ENCODE assay signal across 1 cellular context in genomic region chr6:31192431-31193105, GRCh38.
TF ChIP-seq lines count a peak whose summit lies in the region.
"Not testable (repeated sequence)": the region's sequence is repeated elsewhere in the genome, so short reads cannot be mapped to it uniquely, and the experiment has no call there.

No MANE protein-coding gene starts in this region.

TF ChIP-seq in K562, 482 proteins besides CTCF, POLR2A, EP300 and RAD21:
- TF ChIP-seq JUND (IDR thresholded peaks at IDR 0.05; ENCODE audit: borderline replicate concordance, low read depth, low read length) (peak; percentile 10; the same call in 1 of the 2 replicates), YY1 (IDR thresholded peaks at IDR 0.05; ENCODE audit: borderline replicate concordance in 1 of 3, control insufficient read depth in 1 of 3, extremely low read depth in 1 of 3, insufficient read depth in 3 of 3, insufficient read length in 1 of 3, insufficient replicate concordance in 2 of 3, low read depth in 1 of 3, low read length in 2 of 3) (peak in 2 of 3 experiments; percentile 13 to 22), HCFC1 (IDR thresholded peaks at IDR 0.05; ENCODE audit: low read depth, low read length) (0 out of 2 replicates have a peak, but pooled peaks have one; percentile 15), ATF7 (IDR thresholded peaks at IDR 0.05) (0 out of 2 replicates have a peak, but pooled peaks have one; percentile 40), CTBP1 (IDR thresholded peaks at IDR 0.05; ENCODE audit: borderline replicate concordance) (peak; percentile 57; the same call in 1 of the 2 replicates), ARID2 (IDR thresholded peaks at IDR 0.05) (peak; percentile 94), MAZ (CRISPR knock-in tag; conservative IDR thresholded peaks at IDR 0.05 in 1 of 2, IDR thresholded peaks at IDR 0.05 in 1 of 2) (peak in 1 of 2 experiments; percentile 36; a peak in 1 of 4 replicates), DEAF1 (CRISPR knock-in tag; IDR thresholded peaks at IDR 0.05) (peak; percentile 90), XRCC5 (IDR thresholded peaks at IDR 0.05; ENCODE audit: low read depth, low read length) (0 out of 2 replicates have a peak, but pooled peaks have one; percentile 27), DACH1 (IDR thresholded peaks at IDR 0.05; ENCODE audit: partially characterized antibody) (peak; percentile 12), HDAC2 (IDR thresholded peaks at IDR 0.05) (peak; percentile 60; the same call in 1 of the 2 replicates), ADNP (tag; IDR thresholded peaks at IDR 0.05) (peak; percentile 91), PHF21A (IDR thresholded peaks at IDR 0.05; ENCODE audit: borderline replicate concordance, low read depth) (0 out of 2 replicates have a peak, but pooled peaks have one; percentile 37), HDAC1 (IDR thresholded peaks at IDR 0.05) (0 out of 4 replicates have a peak, but pooled peaks of 1 of the 2 experiments have one; percentile 35), BCOR (IDR thresholded peaks at IDR 0.05) (peak; percentile 65; the same call in 1 of the 2 replicates), KLF16 (IDR thresholded peaks at IDR 0.05) (0 out of 2 replicates have a peak, but pooled peaks have one; percentile 54), STAG1 (CRISPR knock-in tag; IDR thresholded peaks at IDR 0.05; ENCODE audit: borderline replicate concordance) (peak; percentile 65; the same call in 1 of the 2 replicates), ZEB2 (IDR thresholded peaks at IDR 0.05) (peak; percentile 62; the same call in 1 of the 2 replicates), SMC3 (conservative IDR thresholded peaks at IDR 0.05; ENCODE audit: insufficient read depth, low read depth, low read length) (peak; percentile 93), ESRRA (IDR thresholded peaks at IDR 0.05; ENCODE audit: borderline replicate concordance, low read depth) (0 out of 2 replicates have a peak, but pooled peaks have one; percentile 30), TARDBP (IDR thresholded peaks at IDR 0.05) (peak; percentile 41; the same call in 1 of the 2 replicates), KDM1A (IDR thresholded peaks at IDR 0.05) (peak; percentile 81 to 84), RCOR1 (IDR thresholded peaks at IDR 0.05; ENCODE audit: borderline replicate concordance in 1 of 2, low read depth in 2 of 2, low read length in 2 of 2) (peak in 1 of 2 experiments; percentile 63; a peak in 1 of 4 replicates), ZNF121 (CRISPR knock-in tag; conservative IDR thresholded peaks at IDR 0.05) (peak; percentile 73), ZNF384 (IDR thresholded peaks at IDR 0.05; ENCODE audit: low read depth, low read length) (peak; percentile 78), TBP (optimal IDR thresholded peaks at IDR 0.05; ENCODE audit: low read depth, low read length) (peak; percentile 78), CC2D1A (IDR thresholded peaks at IDR 0.05) (peak; percentile 90), CBX1 (IDR thresholded peaks at IDR 0.05; ENCODE audit: low read depth) (0 out of 2 replicates have a peak, but pooled peaks have one; percentile 46)
- TF ChIP-seq JUND (tag; IDR thresholded peaks at IDR 0.05; ENCODE audit: borderline replicate concordance, low read depth, low read length): not testable (repeated sequence)
- TF ChIP-seq, protein P1, sequence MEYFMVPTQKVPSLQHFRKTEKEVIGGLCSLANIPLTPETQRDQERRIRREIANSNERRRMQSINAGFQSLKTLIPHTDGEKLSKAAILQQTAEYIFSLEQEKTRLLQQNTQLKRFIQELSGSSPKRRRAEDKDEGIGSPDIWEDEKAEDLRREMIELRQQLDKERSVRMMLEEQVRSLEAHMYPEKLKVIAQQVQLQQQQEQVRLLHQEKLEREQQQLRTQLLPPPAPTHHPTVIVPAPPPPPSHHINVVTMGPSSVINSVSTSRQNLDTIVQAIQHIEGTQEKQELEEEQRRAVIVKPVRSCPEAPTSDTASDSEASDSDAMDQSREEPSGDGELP (CRISPR knock-in tag; IDR thresholded peaks at IDR 0.05; ENCODE audit: borderline replicate concordance): 0 out of 2 replicates have a peak, but pooled peaks have one; percentile 20
